8 cellular contexts compared by ENCODE assay signal in the genomic region with DNA sequence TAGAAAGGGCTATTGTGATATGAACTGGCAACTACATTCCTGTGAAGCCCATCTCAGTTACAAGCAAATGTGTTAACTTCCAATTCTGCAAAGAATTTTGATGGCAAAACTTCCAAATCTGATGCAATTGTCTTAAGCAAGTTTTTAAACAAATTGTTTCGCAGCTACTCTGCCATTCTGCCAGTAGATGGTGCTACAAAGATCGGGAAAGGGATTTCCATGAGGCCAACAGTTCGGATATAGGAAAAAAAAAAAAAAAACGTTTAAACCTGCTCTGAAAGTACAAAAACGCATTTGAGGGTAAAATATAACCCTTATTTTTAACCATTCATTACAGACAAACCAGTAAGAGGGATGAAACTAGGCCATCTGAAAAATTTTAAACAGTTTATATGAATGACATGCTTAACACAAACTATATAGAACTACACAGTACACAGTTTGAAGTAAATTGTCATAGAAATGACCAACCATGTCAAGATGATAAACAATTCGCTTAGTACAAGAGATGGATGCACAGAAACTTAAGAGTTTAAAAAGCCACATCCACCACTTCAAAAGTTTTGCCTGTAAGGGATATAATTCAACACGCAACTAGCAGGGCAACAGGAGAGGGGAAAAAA. TPM values are rescaled to one million over a fixed set of nuclear protein-coding genes. Genes with fewer than 3 reads are reported as not detected.
DNase-seq lines count a peak whose midpoint lies in the region; ATAC-seq and TF ChIP-seq lines count a peak whose summit lies in the region.

No MANE protein-coding gene starts in this region.

- H3K27ac ChIP-seq in BLaER1 (0 out of 2 replicates have a peak overlapping the region, but pooled peaks have one; percentile 24), iPS-20b (ENCODE audit: low read length) (no peak overlapping the region), spleen (peak overlapping the region in 7 of 8 donors; percentile 93 to 100 (median 99))

- intact Hi-C loops in spleen (cut with DNase I; ENCODE audit: low total_unique reads): no loop called here

- H3K9me3 ChIP-seq in BLaER1 (no peaks in the 10 kb centered on the region), iPS-20b (ENCODE audit: insufficient read depth, low read depth, low read length) (no peaks in the 10 kb centered on the region), spleen (no peaks in the 10 kb centered on the region)

- H3K4me3 ChIP-seq in BLaER1 (peak overlapping the region; percentile 94), GM12875 (ENCODE audit: low read depth, low read length) (peak overlapping the region; percentile 94), iPS-20b (ENCODE audit: low read length) (peak overlapping the region; percentile 77), spleen (peak overlapping the region; percentile 36 to 75 (median 64))

- ATAC-seq in HG03521 (IDR thresholded peaks at IDR 0.05; ENCODE audit: unreplicated experiment) (no peak), GM21723 (IDR thresholded peaks at IDR 0.05; ENCODE audit: unreplicated experiment) (no peak)

- peaks cover 70% of the 10 kb centered on the region for H4K20me1 ChIP-seq in BLaER1

- H3K27me3 ChIP-seq in BLaER1: no peaks in the 10 kb centered on the region
- no peaks in the 10 kb centered on the region for H3K27me3 ChIP-seq in iPS-20b (ENCODE audit: insufficient read depth, low read length)
- H3K27me3 ChIP-seq in spleen (replicated peaks in 1 of 7): no peaks in the 10 kb centered on the region

- TF ChIP-seq POLR2A in spleen (IDR thresholded peaks at IDR 0.05): no peak

- H3K4me2 ChIP-seq in BLaER1: peak overlapping the region; percentile 91

- 0 to 3% (median 1%) methylated on average over 7 of the region's 7 CpGs for WGBS in spleen, 5 donors

- H3K4me1 ChIP-seq in BLaER1 (peaks cover 26% of the 10 kb centered on the region), iPS-20b (ENCODE audit: insufficient read depth, low read length) (peaks cover 8% of the 10 kb centered on the region), spleen (peaks cover 15 to 64% (median 45%) of the 10 kb centered on the region in 6 donors)

- DNase-seq in NCI-H446 (lab: John Stamatoyannopoulos, UW): peak; percentile 19 to 55
- peak; percentile 44 for DNase-seq in amniotic stem cell (lab: John Stamatoyannopoulos, UW)
- no peak for DNase-seq in spleen

- peak overlapping the region; percentile 100 for H3K9ac ChIP-seq in BLaER1
- H3K9ac ChIP-seq in iPS-20b (ENCODE audit: low read depth, low read length): peak overlapping the region; percentile 99

- peaks cover 13% of the 10 kb centered on the region; the same call in 1 of the 2 replicates for H3K36me3 ChIP-seq in BLaER1
- peaks cover 33% of the 10 kb centered on the region for H3K36me3 ChIP-seq in iPS-20b (ENCODE audit: insufficient read depth, low read depth, low read length)
- H3K36me3 ChIP-seq in spleen: peaks cover 0 to 3% (median 0%) of the 10 kb centered on the region in 6 donors

- TF ChIP-seq CTCF in GM12875 (IDR thresholded peaks at IDR 0.05; ENCODE audit: borderline replicate concordance, insufficient read depth, low read depth, low read length): peak; percentile 54; the same call in 1 of the 2 replicates
- peak; percentile 45 to 77 (median 65) for TF ChIP-seq CTCF in spleen (IDR thresholded peaks at IDR 0.05 in 8 of 11, conservative IDR thresholded peaks at IDR 0.05 in 3 of 11)

RNA-seq across cellular contexts. Expression of a gene that starts 2.2 kb away (rescaled TPM):
- 10 to 100 TPM; 11.2 to 27.6 (median 22.9) TPM for total RNA-seq in spleen
- 10 to 100 TPM; 18.3 to 32.3 (median 21.3) TPM for polyA plus RNA-seq in spleen

RNA-seq across cellular contexts. Expression of a gene that starts 16.1 kb away (rescaled TPM):
- 10 to 100 TPM in 4 of 7 donors, 1 to 10 TPM in 3; 7.4 to 17.9 (median 11.7) TPM for total RNA-seq in spleen
- polyA plus RNA-seq in spleen: 1 to 10 TPM; 1.3 to 2.7 (median 2.2) TPM
